In genomic region chr5:154575869-154576806, GRCh38 we compare ENCODE assay signal across 8 cellular contexts.
DNase-seq lines count a peak whose midpoint lies in the region; ATAC-seq and TF ChIP-seq lines count a peak whose summit lies in the region.

No MANE protein-coding gene starts in this region.

- H3K4me1 ChIP-seq in CD4-positive, alpha-beta memory T cell (ENCODE audit: insufficient read depth, low read length) = no peaks in the 10 kb centered on the region

- intact Hi-C loops in CD4-positive, alpha-beta memory T cell (cut with micrococcal nuclease) = no loop called here

- no peak overlapping the region for H3K27ac Mint-ChIP-seq in WTC11
- no peak overlapping the region for H3K27ac Mint-ChIP-seq in CD4-positive, alpha-beta memory T cell

- CTCF ChIA-PET in WTC11 (lab: Charles Lee) = interaction anchor here (0.9 to 4.7 kb wide), 6 partner anchors 34 to 154 kb away, joined by 3 to 45 read pairs (median 8); no protein-coding TSS in a partner anchor
- CTCF ChIA-PET in CD4-positive, alpha-beta memory T cell (lab: Charles Lee; ENCODE audit: partially characterized antibody) = interaction anchor here (1.4 kb wide), 1 partner anchor 55 kb away, joined by 4 read pairs; no protein-coding TSS in a partner anchor

- no peaks in the 10 kb centered on the region for H3K9me3 Mint-ChIP-seq in WTC11
- H3K9me3 Mint-ChIP-seq in CD4-positive, alpha-beta memory T cell = no peaks in the 10 kb centered on the region

- TF ChIP-seq CTCF in WTC11 (IDR thresholded peaks at IDR 0.05) = no peak

- H3K36me3 Mint-ChIP-seq in WTC11 = no peaks in the 10 kb centered on the region
- no peaks in the 10 kb centered on the region for H3K36me3 Mint-ChIP-seq in CD4-positive, alpha-beta memory T cell

- DNase-seq in DMS 273 (lab: John Stamatoyannopoulos, UW; ENCODE audit: unreplicated experiment) (peak; percentile 69), WTC11 (ENCODE audit: low spot score) (no peak), HUDEP-2 (lab: John Stamatoyannopoulos, UW; ENCODE audit: unreplicated experiment in 76 of 76) (no peak), C1 segment of cervical spinal cord (lab: John Stamatoyannopoulos, UW) (no peak), NCI-H1417 (lab: John Stamatoyannopoulos, UW) (no peak)
- DNase-seq in CD4-positive, alpha-beta memory T cell = no peak

- H3K4me1 Mint-ChIP-seq in WTC11 = peaks cover 10% of the 10 kb centered on the region
- H3K4me1 Mint-ChIP-seq in CD4-positive, alpha-beta memory T cell = peaks cover 0 to 2% (median 0%) of the 10 kb centered on the region in 4 donors

- no peaks in the 10 kb centered on the region for H3K36me3 ChIP-seq in CD4-positive, alpha-beta memory T cell (ENCODE audit: insufficient read depth, low read length)

- POLR2A ChIA-PET in WTC11 (lab: Charles Lee) = no interaction called here
- POLR2A ChIA-PET in CD4-positive, alpha-beta memory T cell (lab: Charles Lee; ENCODE audit: partially characterized antibody) = no interaction called here

- ATAC-seq in GM19372 (IDR thresholded peaks at IDR 0.05; ENCODE audit: low read depth, unreplicated experiment) (peak; percentile 92), HG03108 (IDR thresholded peaks at IDR 0.05; ENCODE audit: unreplicated experiment) (peak; percentile 95), WTC11 (peak; percentile 23; the same call in 1 of the 2 replicates)

- peaks cover 4% of the 10 kb centered on the region for H3K27me3 Mint-ChIP-seq in WTC11 (ENCODE audit: low read depth)
- peaks cover 24 to 26% of the 10 kb centered on the region in 2 donors for H3K27me3 Mint-ChIP-seq in CD4-positive, alpha-beta memory T cell

- H3K4me3 Mint-ChIP-seq in WTC11 = no peak overlapping the region
- no peak overlapping the region for H3K4me3 Mint-ChIP-seq in CD4-positive, alpha-beta memory T cell

- H3K9me3 ChIP-seq in CD4-positive, alpha-beta memory T cell (ENCODE audit: control insufficient read depth in 1 of 2, low read length in 2 of 2) = no peaks in the 10 kb centered on the region

- H3K27ac ChIP-seq in CD4-positive, alpha-beta memory T cell (ENCODE audit: low read depth, low read length) = no peak overlapping the region

- no peak overlapping the region for H3K4me3 ChIP-seq in CD4-positive, alpha-beta memory T cell (ENCODE audit: low read length in 2 of 2)

- peaks cover 3% of the 10 kb centered on the region for H3K27me3 ChIP-seq in CD4-positive, alpha-beta memory T cell (ENCODE audit: insufficient read depth, low read length)

TF ChIP-seq in WTC11, 78 proteins besides CTCF, POLR2A, EP300 and RAD21:
- TF ChIP-seq ZNF138 (CRISPR knock-in tag; conservative IDR thresholded peaks at IDR 0.05) (no peak), ETV6 (CRISPR knock-in tag; IDR thresholded peaks at IDR 0.05) (no peak), PREB (CRISPR knock-in tag; IDR thresholded peaks at IDR 0.05; ENCODE audit: borderline replicate concordance) (no peak), TEAD1 (CRISPR knock-in tag; IDR thresholded peaks at IDR 0.05) (no peak), USF1 (CRISPR knock-in tag; IDR thresholded peaks at IDR 0.05) (no peak), ZNF232 (CRISPR knock-in tag; IDR thresholded peaks at IDR 0.05) (no peak), NR1H2 (CRISPR knock-in tag; IDR thresholded peaks at IDR 0.05) (no peak), NR3C1 (CRISPR knock-in tag; conservative IDR thresholded peaks at IDR 0.05; ENCODE audit: low read depth) (no peak), ARID4B (CRISPR knock-in tag; IDR thresholded peaks at IDR 0.05; ENCODE audit: borderline replicate concordance) (no peak), GRHL2 (CRISPR knock-in tag; IDR thresholded peaks at IDR 0.05; ENCODE audit: insufficient replicate concordance, severe bottlenecking) (no peak), ATF2 (CRISPR knock-in tag; IDR thresholded peaks at IDR 0.05; ENCODE audit: borderline replicate concordance, low read depth) (no peak)

Comparison
In these comparisons a context has a peak if more than half of its experiments do, and no peak if none do; other contexts are left out.
1. ATAC-seq: peak in every context shown above with its lines; median percentile 95 in HG03108; 92 in GM19372; 23 in WTC11.